21 cellular contexts compared by ENCODE assay signal in the genomic region with DNA sequence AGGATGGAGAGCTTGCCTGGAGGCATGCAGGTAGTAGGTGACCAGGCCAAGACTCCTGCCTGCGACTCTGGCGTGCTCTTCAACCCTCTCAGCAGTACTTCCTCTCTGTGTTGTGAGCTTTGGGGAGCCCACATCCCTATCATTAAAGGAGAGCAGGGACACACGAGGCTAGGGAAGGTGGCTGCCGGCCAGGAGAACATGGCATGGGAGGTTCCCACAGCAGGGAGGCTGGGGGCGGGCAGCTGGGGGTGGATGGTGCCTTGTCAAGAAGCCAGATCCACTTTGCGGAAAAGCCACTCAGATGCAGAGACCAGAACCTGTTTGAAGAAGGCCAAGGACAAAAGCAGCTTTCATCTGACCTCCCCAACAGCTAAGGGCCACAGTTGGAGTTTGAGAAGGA.
"Had no signal": no experiment of that assay in that cellular context is flagged by ENCODE, and none has a peak within 500 bp of the region (broad histone marks: within the 10 kb centered on the region; RNA-seq: fewer than 3 reads in every experiment).

No MANE protein-coding gene starts in this region.

- ATAC-seq: activated T-cell treated with anti-CD3 and anti-CD28 coated beads, Interleukin-2, amount 50 U/mL, for 4 hours; left lobe of liver; natural killer cell; WTC11 had no signal

- H3K27ac Mint-ChIP-seq: activated naive CD8-positive, alpha-beta T cell treated with anti-CD3 and anti-CD28 coated beads for 36 hours; activated T-helper 2 cell treated with anti-CD3 and anti-CD28 coated beads, Interferon-gamma antibody, Interleukin-2, Interleukin-4, amounts not matched to agents 10 μg/mL and 5 μg/mL and 100 μg/mL, durations not matched to agents 14 hours and 24 hours and 36 hours; natural killer cell; WTC11 had no signal

- H3K36me3 Mint-ChIP-seq: natural killer cell, WTC11 had no signal

- H3K4me3 Mint-ChIP-seq: activated naive CD8-positive, alpha-beta T cell treated with anti-CD3 and anti-CD28 coated beads for 36 hours; activated T-cell treated with anti-CD3 and anti-CD28 coated beads, Interleukin-2, amount 50 U/mL, for 4 hours; natural killer cell; WTC11 had no signal

- H3K4me1 Mint-ChIP-seq: WTC11 had no signal

- H3K9me3 Mint-ChIP-seq: activated naive CD8-positive, alpha-beta T cell treated with anti-CD3 and anti-CD28 coated beads for 36 hours; activated T-cell treated with anti-CD3 and anti-CD28 coated beads, Interleukin-2, amount 50 U/mL, for 4 hours; activated T-helper 2 cell treated with anti-CD3 and anti-CD28 coated beads, Interferon-gamma antibody, Interleukin-2, Interleukin-4, amounts not matched to agents 10 μg/mL and 5 μg/mL and 100 μg/mL, durations not matched to agents 14 hours and 24 hours and 36 hours; natural killer cell had no signal

- H3K27me3 Mint-ChIP-seq: activated naive CD8-positive, alpha-beta T cell treated with anti-CD3 and anti-CD28 coated beads for 36 hours had no signal

- DNase-seq: activated CD4-positive, alpha-beta T cell treated with anti-CD3 and anti-CD28 coated beads, Interleukin-2, amount 50 U/mL, for 4 hours; activated CD8-positive, alpha-beta memory T cell treated with anti-CD3 and anti-CD28 coated beads, Interleukin-2, amount 50 U/mL, for 4 hours; activated naive CD4-positive, alpha-beta T cell; activated naive CD8-positive, alpha-beta T cell treated with anti-CD3 and anti-CD28 coated beads for 36 hours; activated T-cell treated with anti-CD3 and anti-CD28 coated beads, Interleukin-2, amount 50 U/mL, for 4 hours; cerebellar nuclear complex; foreskin fibroblast; midbrain; natural killer cell; ovary; stimulated activated CD4-positive, alpha-beta T cell treated with anti-CD3 and anti-CD28 coated beads, Interleukin-4, amount 100 ng/mL, for 24 hours; stimulated activated naive CD4-positive, alpha-beta T cell treated with Interleukin-2 at 50 U/mL for 16 hours; T-helper 9 cell; upper lobe of left lung had no signal

- H3K4me3 ChIP-seq: coronary artery, lung, ovary, prostate gland, thoracic aorta, upper lobe of left lung had no signal
